In the genomic region with DNA sequence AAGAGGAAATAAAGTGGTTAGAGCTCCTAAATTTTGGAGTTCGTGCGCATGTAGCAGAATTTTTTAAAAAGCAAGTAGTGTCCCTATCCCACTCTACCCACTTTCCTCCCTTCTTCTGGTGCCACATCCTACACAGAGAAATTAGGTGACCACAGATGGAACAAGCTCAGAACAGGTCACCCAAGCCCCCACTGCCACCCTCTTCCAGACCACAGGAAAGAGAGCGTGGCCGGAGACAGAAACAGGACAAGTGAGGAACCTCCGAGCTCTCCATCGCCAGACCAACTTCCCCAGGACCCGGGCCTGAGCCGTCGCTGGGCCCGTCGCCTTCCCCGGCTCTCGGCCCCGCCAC, we compare ENCODE assay signal across 9 cellular contexts. TPM values are rescaled to one million over a fixed set of nuclear protein-coding genes. Genes with fewer than 3 reads are reported as not detected.
DNase-seq lines count a peak whose midpoint lies in the region; ATAC-seq, FAIRE-seq and TF ChIP-seq lines count a peak whose summit lies in the region.
"Had no signal": no experiment of that assay in that cellular context is flagged by ENCODE, and none has a peak within 500 bp of the region (broad histone marks: within the 10 kb centered on the region; RNA-seq: fewer than 3 reads in every experiment).

No MANE protein-coding gene starts in this region.

- peak overlapping the region; percentile 97 for H3K27ac ChIP-seq in HEK293 (ENCODE audit: extremely low read depth, low read depth, low read length)
- H3K27ac ChIP-seq in layer of hippocampus (ENCODE audit: low read depth, low read length) = peak overlapping the region; percentile 99
- H3K27ac ChIP-seq in thyroid gland = peak overlapping the region; percentile 99 to 100 (median 99)

- no peak for FAIRE-seq in HTR-8/SVneo (lab: Jason Lieb, UNC)
- FAIRE-seq: islet of Langerhans had no signal

- H3K36me3 ChIP-seq in HEK293 (ENCODE audit: control insufficient read depth in 2 of 2, insufficient read depth in 1 of 2, low read length in 2 of 2) (no peaks in the 10 kb centered on the region), thyroid gland (no peaks in the 10 kb centered on the region)

- POLR2A ChIA-PET in HEK293 (lab: Yijun Ruan, JAX) = interaction anchor here (0.5 to 1.2 kb wide), 4 partner anchors 40 to 158 kb away, joined by 3 to 5 read pairs (median 3); no protein-coding TSS in a partner anchor

- intact Hi-C loops in thyroid gland (cut with DNase I) = loop anchor here (5.0 kb wide), 2 partner anchors 69 to 84 kb away; a partner anchor contains a TSS

- CTCF ChIA-PET in HEK293 (lab: Yijun Ruan, JAX) = interaction anchor here (0.7 to 3.4 kb wide), 9 partner anchors 9 to 783 kb away, joined by 3 to 23 read pairs (median 3); no protein-coding TSS in a partner anchor

- peaks cover 9% of the 10 kb centered on the region for H3K4me1 ChIP-seq in HEK293 (ENCODE audit: control insufficient read depth, insufficient read depth, low read length)
- peaks cover 12 to 23% of the 10 kb centered on the region in 2 donors for H3K4me1 ChIP-seq in thyroid gland

- peak overlapping the region; percentile 94 to 95 for H3K27ac Mint-ChIP-seq in activated naive CD4-positive, alpha-beta T cell treated with anti-CD3 and anti-CD28 coated beads, Interleukin-2, amount 50 U/mL, for 72 hours

- WGBS in thyroid gland, 2 donors = 1 to 2% methylated on average over 9 to 12 of the region's 14 CpGs

- no peak for ATAC-seq in activated naive CD4-positive, alpha-beta T cell treated with anti-CD3 and anti-CD28 coated beads, Interleukin-2, amount 50 U/mL, for 72 hours

- no peaks in the 10 kb centered on the region for H3K27me3 ChIP-seq in layer of hippocampus (ENCODE audit: control insufficient read depth, insufficient read depth, low read length)
- H3K27me3 ChIP-seq in thyroid gland = no peaks in the 10 kb centered on the region

- DNase-seq in AG09309 (ENCODE audit: low read depth) (no peak), thyroid gland (no peak), GF-D8 (lab: John Stamatoyannopoulos, UW) (no peak), cortex of kidney (lab: John Stamatoyannopoulos, UW) (no peak), HTR-8/SVneo (ENCODE audit: insufficient read length, low spot score) (no peak)
- DNase-seq in activated naive CD4-positive, alpha-beta T cell treated with anti-CD3 and anti-CD28 coated beads, Interleukin-2, amount 50 U/mL, for 72 hours (ENCODE audit: low spot score in 2 of 2) = no peak

- TF ChIP-seq CTCF in AG09309 (IDR thresholded peaks at IDR 0.05; ENCODE audit: control insufficient read depth, insufficient read depth, low read depth, low read length, missing control alignments) (no peak), HEK293 (tag by site-specific recombination; IDR thresholded peaks at IDR 0.05) (no peak), thyroid gland (IDR thresholded peaks at IDR 0.05) (no peak)

- H3K4me3 ChIP-seq in AG09309 (ENCODE audit: control insufficient read depth, low read depth, low read length) (peak overlapping the region; percentile 98), HEK293 (ENCODE audit: low read depth, low read length) (peak overlapping the region; percentile 75), thyroid gland (replicated peaks in 1 of 3) (peak overlapping the region; percentile 53 to 93 (median 60))

- H3K9me3 Mint-ChIP-seq in activated naive CD4-positive, alpha-beta T cell treated with anti-CD3 and anti-CD28 coated beads, Interleukin-2, amount 50 U/mL, for 72 hours = no peaks in the 10 kb centered on the region

- H3K9me3 ChIP-seq in HEK293 (ENCODE audit: control insufficient read depth, insufficient read depth, low read depth, low read length) (no peaks in the 10 kb centered on the region), thyroid gland (no peaks in the 10 kb centered on the region)

- peaks cover 5 to 12% of the 10 kb centered on the region in 2 donors for H3K36me3 Mint-ChIP-seq in activated naive CD4-positive, alpha-beta T cell treated with anti-CD3 and anti-CD28 coated beads, Interleukin-2, amount 50 U/mL, for 72 hours

- TF ChIP-seq POLR2A in thyroid gland (IDR thresholded peaks at IDR 0.05) = no peak

TF ChIP-seq in HEK293, 187 proteins besides CTCF, POLR2A, EP300 and RAD21:
- no peak for TF ChIP-seq ZNF155 (tag by site-specific recombination; IDR thresholded peaks at IDR 0.05)
- TF ChIP-seq ZNF214 (tag by site-specific recombination; IDR thresholded peaks at IDR 0.05; ENCODE audit: borderline replicate concordance) = no peak
- TF ChIP-seq ZNF394 (tag by site-specific recombination; IDR thresholded peaks at IDR 0.05; ENCODE audit: borderline replicate concordance) = no peak
- TF ChIP-seq ZNF292 (tag by site-specific recombination; IDR thresholded peaks at IDR 0.05; ENCODE audit: borderline replicate concordance, low read depth) = peak; percentile 2; the same call in 1 of the 2 replicates
- no peak for TF ChIP-seq EGR2 (tag by site-specific recombination; IDR thresholded peaks at IDR 0.05; ENCODE audit: low read depth)

RNA-seq across cellular contexts. Expression of a gene that starts 0.4 kb away (rescaled TPM):
- total RNA-seq in activated naive CD4-positive, alpha-beta T cell treated with anti-CD3 and anti-CD28 coated beads, Interleukin-2, amount 50 U/mL, for 72 hours = 10 to 100 TPM; 28.1 to 39.7 TPM
- 10 to 100 TPM; 32.8 to 68.6 (median 42.0) TPM for total RNA-seq in thyroid gland
